8 cellular contexts compared by ENCODE assay signal in the genomic region with DNA sequence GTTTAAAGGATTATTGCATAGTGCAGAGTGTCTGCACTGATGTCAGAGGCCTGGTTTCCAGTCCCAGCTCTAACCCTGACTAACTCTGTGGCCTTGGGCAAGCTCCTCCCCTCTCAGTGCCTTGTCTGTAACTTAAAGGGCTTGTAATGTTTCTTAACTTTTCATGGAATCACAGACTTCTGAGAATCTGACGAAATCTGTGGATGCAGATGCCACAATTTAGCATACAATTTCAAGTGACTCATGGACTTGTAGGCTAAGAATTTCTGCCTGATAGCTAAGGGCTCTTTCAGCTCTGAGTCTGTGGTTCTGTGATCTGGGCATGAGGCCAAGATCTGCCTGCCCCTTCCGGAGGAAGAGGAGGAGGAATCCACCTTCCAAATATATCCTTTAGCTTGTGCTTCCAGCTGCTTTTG.
A peak's percentile ranks its signal among the peaks of the same experiment; 100 is the strongest.
DNase-seq lines count a peak whose midpoint lies in the region; ATAC-seq and TF ChIP-seq lines count a peak whose summit lies in the region.

No MANE protein-coding gene starts in this region.

- DNase-seq in GM12865 (ENCODE audit: low read depth) (peak; percentile 3), SJCRH30 (peak; percentile 88 to 93), fibroblast of the aortic adventitia (ENCODE audit: low read depth) (peak; percentile 98), GM10266 (ENCODE audit: extremely low spot score) (no peak)

- no peak overlapping the region for H3K4me2 ChIP-seq in parathyroid adenoma (ENCODE audit: low read length)

- H3K4me3 ChIP-seq in GM12865 (ENCODE audit: low read depth, low read length) (no peak overlapping the region), SJCRH30 (peak overlapping the region; percentile 16; the same call in 1 of the 2 replicates), fibroblast of the aortic adventitia (ENCODE audit: low read depth, low read length) (no peak overlapping the region), parathyroid adenoma (ENCODE audit: low read depth, low read length) (no peak overlapping the region)

- H3K27ac ChIP-seq in SJCRH30, result peak overlapping the region; percentile 69
- no peak overlapping the region for H3K27ac ChIP-seq in parathyroid adenoma

- H3K4me1 ChIP-seq in SJCRH30 (peaks cover 23% of the 10 kb centered on the region), parathyroid adenoma (no peaks in the 10 kb centered on the region)

- peak overlapping the region; percentile 28 for H2AFZ ChIP-seq in parathyroid adenoma

- H3K9ac ChIP-seq in parathyroid adenoma, result no peak overlapping the region

- no peaks in the 10 kb centered on the region for H3K27me3 ChIP-seq in SJCRH30
- no peaks in the 10 kb centered on the region for H3K27me3 ChIP-seq in parathyroid adenoma (ENCODE audit: control insufficient read depth, insufficient read depth, low read length)

- no peak for ATAC-seq in HG02973 (IDR thresholded peaks at IDR 0.05; ENCODE audit: unreplicated experiment)
- no peak for ATAC-seq in HG03520 (IDR thresholded peaks at IDR 0.05; ENCODE audit: unreplicated experiment)
- ATAC-seq in GM18858 (IDR thresholded peaks at IDR 0.05; ENCODE audit: unreplicated experiment), result no peak

- H3K36me3 ChIP-seq in SJCRH30, result no peaks in the 10 kb centered on the region
- no peaks in the 10 kb centered on the region for H3K36me3 ChIP-seq in parathyroid adenoma (ENCODE audit: control insufficient read depth, insufficient read depth, low read length)

- no peaks in the 10 kb centered on the region for H3K9me3 ChIP-seq in SJCRH30 (replicated peaks)
- no peaks in the 10 kb centered on the region for H3K9me3 ChIP-seq in parathyroid adenoma (ENCODE audit: control insufficient read depth, low read length)

- TF ChIP-seq CTCF in GM12865 (IDR thresholded peaks at IDR 0.05; ENCODE audit: insufficient read depth, low read depth, low read length, missing control alignments), result no peak
- TF ChIP-seq CTCF in fibroblast of the aortic adventitia (IDR thresholded peaks at IDR 0.05; ENCODE audit: insufficient read depth, low read length), result no peak
- TF ChIP-seq CTCF in parathyroid adenoma (IDR thresholded peaks at IDR 0.05), result no peak
- TF ChIP-seq CTCF in GM10266 (IDR thresholded peaks at IDR 0.05; ENCODE audit: control insufficient read depth, insufficient read depth, low read depth, missing control alignments), result no peak

- no peaks in the 10 kb centered on the region for H3K79me2 ChIP-seq in parathyroid adenoma
